Comparison of ENCODE assay signal across 1 cellular context in genomic region chr3:61358364-61358763, GRCh38.
TF ChIP-seq lines count a peak whose summit lies in the region.

No MANE protein-coding gene starts in this region.

TF ChIP-seq in SK-N-SH, 30 proteins besides CTCF, POLR2A, EP300 and RAD21 (continued from another document):
- no peak for TF ChIP-seq REST (IDR thresholded peaks at IDR 0.05; ENCODE audit: low read depth, low read length)
- no peak for TF ChIP-seq GABPA (IDR thresholded peaks at IDR 0.05; ENCODE audit: low read depth)
- TF ChIP-seq, protein P1, sequence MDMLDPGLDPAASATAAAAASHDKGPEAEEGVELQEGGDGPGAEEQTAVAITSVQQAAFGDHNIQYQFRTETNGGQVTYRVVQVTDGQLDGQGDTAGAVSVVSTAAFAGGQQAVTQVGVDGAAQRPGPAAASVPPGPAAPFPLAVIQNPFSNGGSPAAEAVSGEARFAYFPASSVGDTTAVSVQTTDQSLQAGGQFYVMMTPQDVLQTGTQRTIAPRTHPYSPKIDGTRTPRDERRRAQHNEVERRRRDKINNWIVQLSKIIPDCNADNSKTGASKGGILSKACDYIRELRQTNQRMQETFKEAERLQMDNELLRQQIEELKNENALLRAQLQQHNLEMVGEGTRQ (IDR thresholded peaks at IDR 0.05; ENCODE audit: borderline replicate concordance, low read depth, low read length) = no peak
- peak; percentile 8; the same call in 1 of the 2 replicates for TF ChIP-seq JUND (IDR thresholded peaks at IDR 0.05)
- no peak for TF ChIP-seq USF1 (IDR thresholded peaks at IDR 0.05; ENCODE audit: borderline replicate concordance, low read depth)
- peak; percentile 66 for TF ChIP-seq POLR2AphosphoS5 (IDR thresholded peaks at IDR 0.05; ENCODE audit: low read depth, low read length)
- no peak for TF ChIP-seq RXRA (IDR thresholded peaks at IDR 0.05; ENCODE audit: borderline replicate concordance, low read depth)
- TF ChIP-seq YY1 (IDR thresholded peaks at IDR 0.05; ENCODE audit: low read depth) = no peak
- TF ChIP-seq RCOR1 (IDR thresholded peaks at IDR 0.05; ENCODE audit: low read length) = peak; percentile 91
